In the genomic region with DNA sequence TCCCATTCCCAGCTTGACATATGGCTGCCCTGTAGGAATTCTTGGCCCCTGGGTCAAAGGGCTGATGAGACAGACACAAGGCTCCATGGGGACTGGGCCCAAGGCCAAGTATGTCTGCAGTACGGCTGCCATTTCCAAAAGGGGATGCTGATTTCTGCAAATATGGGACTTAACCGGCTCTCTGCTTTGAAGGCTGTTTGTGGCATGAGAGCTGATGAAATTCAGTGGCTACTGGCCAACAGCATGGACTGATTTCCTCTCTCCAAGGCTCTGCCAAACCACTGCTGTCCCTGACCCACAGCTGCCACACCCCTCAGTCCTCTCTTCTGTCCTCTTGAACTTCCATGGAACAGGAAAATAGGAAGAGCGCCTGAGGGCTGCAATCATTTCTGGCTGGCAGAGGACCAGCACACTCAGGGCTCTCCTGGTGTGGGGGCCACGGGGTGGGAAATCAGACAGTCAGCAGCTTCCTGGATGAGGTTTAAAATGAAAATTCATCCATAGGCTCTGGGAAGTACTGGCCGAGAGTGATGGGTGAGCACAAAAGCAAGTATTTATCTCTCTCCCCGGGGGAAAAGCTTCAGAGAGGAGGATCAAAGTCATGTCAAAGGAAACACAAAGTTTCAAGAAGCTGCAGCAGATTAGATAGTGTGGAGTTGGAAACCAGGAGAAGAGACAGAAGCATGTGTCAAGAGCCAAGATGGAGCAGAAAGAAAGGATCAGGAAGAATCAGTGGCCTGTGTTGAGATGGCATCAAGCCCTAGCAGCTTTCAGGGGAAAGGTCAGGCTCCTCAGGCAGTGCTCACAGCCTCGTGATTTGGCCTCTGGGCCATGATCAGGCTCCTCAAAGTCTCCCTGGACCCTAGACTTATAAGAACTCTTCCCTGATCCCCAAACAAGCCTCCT, we compare ENCODE assay signal across 8 cellular contexts.
A peak's percentile ranks its signal among the peaks of the same experiment; 100 is the strongest.
DNase-seq lines count a peak whose midpoint lies in the region; ATAC-seq and TF ChIP-seq lines count a peak whose summit lies in the region.

No MANE protein-coding gene starts in this region.

- H3K79me2 ChIP-seq in trophoblast cell (ENCODE audit: control insufficient read depth, insufficient read depth, low read length, poor library complexity) = no peaks in the 10 kb centered on the region

- no peak overlapping the region for H2BK12ac ChIP-seq in trophoblast cell (ENCODE audit: low read length)

- no peak overlapping the region for H2AK5ac ChIP-seq in trophoblast cell (ENCODE audit: low read length)

- peak; percentile 3 for DNase-seq in GF-D8 (lab: John Stamatoyannopoulos, UW)
- peak; percentile 84 for DNase-seq in RWPE2 (ENCODE audit: low spot score)
- peak; percentile 99 for DNase-seq in fibroblast of gingiva (ENCODE audit: low read depth)
- DNase-seq in trophoblast cell = peak in 1 of 2 donors; percentile 18
- no peak for DNase-seq in NCI-H345 treated with DMSO at 0.1 percent for 48 hours (lab: John Stamatoyannopoulos, UW; ENCODE audit: unreplicated experiment)
- no peak for DNase-seq in DMS114 treated with DMSO at 0.1 percent for 48 hours (lab: John Stamatoyannopoulos, UW; ENCODE audit: unreplicated experiment)
- DNase-seq in ecto neural progenitor cell (ENCODE audit: low spot score) = no peak

- peaks cover 4% of the 10 kb centered on the region for H3K79me1 ChIP-seq in trophoblast cell (ENCODE audit: low read length)

- H3K9ac ChIP-seq in trophoblast cell (ENCODE audit: low read length) = no peak overlapping the region

- H3K4me3 ChIP-seq in RWPE2 (ENCODE audit: severe bottlenecking) = no peak overlapping the region
- no peak overlapping the region for H3K4me3 ChIP-seq in trophoblast cell (ENCODE audit: low read depth, low read length)

- H4K12ac ChIP-seq in trophoblast cell (ENCODE audit: low read depth, low read length) = no peak overlapping the region

- H3K14ac ChIP-seq in trophoblast cell (ENCODE audit: low read length) = peak overlapping the region; percentile 7

- peaks cover 18% of the 10 kb centered on the region for H3K4me1 ChIP-seq in RWPE2 (ENCODE audit: insufficient read depth, poor library complexity, severe bottlenecking)
- H3K4me1 ChIP-seq in trophoblast cell (ENCODE audit: control insufficient read depth in 1 of 2, insufficient read depth in 2 of 2, low read length in 2 of 2) = peaks cover 4 to 17% of the 10 kb centered on the region in 2 experiments

- no peak overlapping the region for H2BK5ac ChIP-seq in trophoblast cell (ENCODE audit: low read depth, low read length, poor library complexity)

- ATAC-seq in RWPE2 (ENCODE audit: low read depth) = peak; percentile 88
- ATAC-seq in GM21515 (IDR thresholded peaks at IDR 0.05; ENCODE audit: unreplicated experiment) = no peak

- no peak overlapping the region for H3K23ac ChIP-seq in trophoblast cell (ENCODE audit: low read length)

- TF ChIP-seq CTCF in RWPE2 (IDR thresholded peaks at IDR 0.05; ENCODE audit: poor library complexity, severe bottlenecking) = no peak

- peak overlapping the region; percentile 45 for H4K91ac ChIP-seq in trophoblast cell (ENCODE audit: low read depth, low read length)

- H3K9me3 ChIP-seq in RWPE2 (ENCODE audit: severe bottlenecking) (no peaks in the 10 kb centered on the region), trophoblast cell (ENCODE audit: insufficient read depth, low read depth, low read length) (no peaks in the 10 kb centered on the region)

- no peak overlapping the region for H2AFZ ChIP-seq in trophoblast cell (ENCODE audit: insufficient read depth, low read length, poor library complexity)

- peak overlapping the region; percentile 69 for H3K27ac ChIP-seq in RWPE2 (ENCODE audit: poor library complexity, severe bottlenecking)
- peak overlapping the region; percentile 37 for H3K27ac ChIP-seq in trophoblast cell (ENCODE audit: low read depth, low read length)

- peak overlapping the region; percentile 12 for H4K8ac ChIP-seq in trophoblast cell (ENCODE audit: low read depth, low read length)

- H3K18ac ChIP-seq in trophoblast cell (ENCODE audit: low read length) = no peak overlapping the region

- H3K4me2 ChIP-seq in trophoblast cell (ENCODE audit: low read length) = no peak overlapping the region

- peaks cover 30% of the 10 kb centered on the region for H3K36me3 ChIP-seq in RWPE2 (ENCODE audit: low read depth)
- H3K36me3 ChIP-seq in trophoblast cell (ENCODE audit: control insufficient read depth in 1 of 2, insufficient read depth in 2 of 2, low read length in 2 of 2) = peaks cover 15 to 24% of the 10 kb centered on the region in 2 experiments

- no peak overlapping the region for H3K4ac ChIP-seq in trophoblast cell (ENCODE audit: low read depth, low read length)

- WGBS in trophoblast cell (ENCODE audit: extremely low coverage, insufficient coverage, insufficient read length) = no CpG with 5 or more reads among the region's 7 CpGs

- H2BK120ac ChIP-seq in trophoblast cell (ENCODE audit: insufficient read depth, low read length, poor library complexity) = no peak overlapping the region

- no peaks in the 10 kb centered on the region for H3K27me3 ChIP-seq in RWPE2 (ENCODE audit: insufficient read depth, poor library complexity, severe bottlenecking)
- H3K27me3 ChIP-seq in trophoblast cell (ENCODE audit: insufficient read depth, low read length) = no peaks in the 10 kb centered on the region

Comparison
In these comparisons a context has a peak if more than half of its experiments do, and no peak if none do; other contexts are left out.
1. DNase-seq: peak in GF-D8 (single experiment), RWPE2 (single experiment) and fibroblast of gingiva (single experiment); none in NCI-H345 treated with DMSO at 0.1 percent for 48 hours (single experiment), DMS114 treated with DMSO at 0.1 percent for 48 hours (single experiment) and ecto neural progenitor cell (single experiment).